22 cellular contexts compared by ENCODE assay signal in genomic region chr2:221969830-221970144, GRCh38.
"Had no signal": no experiment of that assay in that cellular context is flagged by ENCODE, and none has a peak within 500 bp of the region (broad histone marks: within the 10 kb centered on the region; RNA-seq: fewer than 3 reads in every experiment).

No MANE protein-coding gene starts in this region.

- H3K27me3 ChIP-seq: MG63, SJSA1 had no signal

- H3K27ac ChIP-seq: SJSA1, VCaP had no signal

- H3K27me3 Mint-ChIP-seq: activated naive CD4-positive, alpha-beta T cell treated with anti-CD3 and anti-CD28 coated beads, Interleukin-2, amount 10 ng/mL, durations not matched to agents 7 days and 5 days; activated naive CD8-positive, alpha-beta T cell treated with anti-CD3 and anti-CD28 coated beads, Interleukin-2, amount 50 U/mL, for 24 hours; brain had no signal

- H3K4me1 ChIP-seq: SJSA1 had no signal

- H3K4me2 ChIP-seq: SK-N-SH had no signal

- H3K4me1 Mint-ChIP-seq: activated B cell treated with CpG ODN at 0.5 μM for 24 hours; activated naive CD4-positive, alpha-beta T cell treated with anti-CD3 and anti-CD28 coated beads, Interleukin-2, amount 10 ng/mL, durations not matched to agents 7 days and 5 days; activated naive CD8-positive, alpha-beta T cell treated with anti-CD3 and anti-CD28 coated beads, Interleukin-2, amount 50 U/mL, for 24 hours; T-cell; T-helper 17 cell had no signal

- H3K9me3 ChIP-seq: MG63, SJSA1, SK-N-SH had no signal

- DNase-seq: activated B cell treated with CpG ODN at 0.5 μM for 24 hours; activated CD4-positive, alpha-beta T cell treated with anti-CD3 and anti-CD28 coated beads for 4 hours; activated CD4-positive, alpha-beta T cell treated with anti-CD3 and anti-CD28 coated beads, Interleukin-2, amount 50 U/mL, for 1 hour; activated CD4-positive, CD25-positive, alpha-beta regulatory T cell treated with anti-CD3 and anti-CD28 coated beads, Interleukin-2, amount 50 U/mL, for 72 hours; activated CD8-positive, alpha-beta memory T cell treated with anti-CD3 and anti-CD28 coated beads, Interleukin-2, amount 50 U/mL, for 4 hours; activated effector memory CD4-positive, alpha-beta T cell treated with Interleukin-2 at 50 U/mL for 16 hours; activated naive CD4-positive, alpha-beta T cell treated with anti-CD3 and anti-CD28 coated beads, Interleukin-2, amount 10 ng/mL, durations not matched to agents 7 days and 5 days; activated naive CD8-positive, alpha-beta T cell treated with anti-CD3 and anti-CD28 coated beads, Interleukin-2, amount 50 U/mL, for 24 hours; activated T-cell treated with anti-CD3 and anti-CD28 coated beads for 4 hours; activated T-cell treated with anti-CD3 and anti-CD28 coated beads, Interleukin-2, amount 50 U/mL, for 4 hours; cerebellar nuclear complex; NCI-H187 treated with DMSO at 0.1 percent for 48 hours; NCI-H526 treated with DMSO at 0.1 percent for 48 hours; T-cell; T-helper 17 cell had no signal

- H3K4me3 ChIP-seq: MG63, SJSA1 had no signal

- H3K4me3 Mint-ChIP-seq: activated B cell treated with CpG ODN at 0.5 μM for 24 hours; activated CD4-positive, alpha-beta memory T cell treated with anti-CD3 and anti-CD28 coated beads for 36 hours; activated naive CD4-positive, alpha-beta T cell treated with anti-CD3 and anti-CD28 coated beads, Interleukin-2, amount 10 ng/mL, durations not matched to agents 7 days and 5 days; activated naive CD8-positive, alpha-beta T cell; activated naive CD8-positive, alpha-beta T cell treated with anti-CD3 and anti-CD28 coated beads, Interleukin-2, amount 50 U/mL, for 24 hours; activated T-cell treated with anti-CD3 and anti-CD28 coated beads, Interleukin-2, amount 50 U/mL, for 4 hours; brain; T-cell; T-helper 17 cell had no signal

- H3K27ac Mint-ChIP-seq: activated B cell treated with CpG ODN at 0.5 μM for 24 hours; activated CD4-positive, alpha-beta memory T cell treated with anti-CD3 and anti-CD28 coated beads for 36 hours; activated naive CD4-positive, alpha-beta T cell treated with anti-CD3 and anti-CD28 coated beads, Interleukin-2, amount 10 ng/mL, durations not matched to agents 7 days and 5 days; activated naive CD8-positive, alpha-beta T cell; activated naive CD8-positive, alpha-beta T cell treated with anti-CD3 and anti-CD28 coated beads, Interleukin-2, amount 50 U/mL, for 24 hours; T-cell; T-helper 17 cell had no signal

- H3K36me3 ChIP-seq: MG63, SJSA1 had no signal

- H3K36me3 Mint-ChIP-seq: activated CD4-positive, alpha-beta memory T cell treated with anti-CD3 and anti-CD28 coated beads for 36 hours; activated naive CD4-positive, alpha-beta T cell treated with anti-CD3 and anti-CD28 coated beads, Interleukin-2, amount 10 ng/mL, durations not matched to agents 7 days and 5 days; activated naive CD8-positive, alpha-beta T cell; brain; T-cell had no signal

- H3K9ac ChIP-seq: SK-N-SH had no signal

- ATAC-seq: activated naive CD8-positive, alpha-beta T cell treated with anti-CD3 and anti-CD28 coated beads, Interleukin-2, amount 50 U/mL, for 24 hours; activated T-cell treated with anti-CD3 and anti-CD28 coated beads, Interleukin-2, amount 50 U/mL, for 4 hours; T-cell; T-helper 17 cell had no signal

- H3K9me3 Mint-ChIP-seq: activated B cell treated with CpG ODN at 0.5 μM for 24 hours; activated CD4-positive, alpha-beta memory T cell treated with anti-CD3 and anti-CD28 coated beads for 36 hours; activated naive CD4-positive, alpha-beta T cell treated with anti-CD3 and anti-CD28 coated beads, Interleukin-2, amount 10 ng/mL, durations not matched to agents 7 days and 5 days; activated naive CD8-positive, alpha-beta T cell treated with anti-CD3 and anti-CD28 coated beads, Interleukin-2, amount 50 U/mL, for 24 hours; activated T-cell treated with anti-CD3 and anti-CD28 coated beads, Interleukin-2, amount 50 U/mL, for 4 hours; brain; T-cell had no signal
